ENCODE assay signal across 7 cellular contexts in genomic region chr4:8158710-8159521, GRCh38.
DNase-seq lines count a peak whose midpoint lies in the region; ATAC-seq and TF ChIP-seq lines count a peak whose summit lies in the region.

TSS of gene ABLIM2 (minus strand) at chr4:8158813. CDS start at chr4:8158689, 124 bp downstream.

- H3K4me3 ChIP-seq in astrocyte of the spinal cord (ENCODE audit: low read depth, low read length), result peak within 1 kb of the TSS; percentile 84

- DNase-seq in NCI-H2029 (lab: John Stamatoyannopoulos, UW) (peak; percentile 93), T-helper 9 cell (peak; percentile 98), astrocyte of the spinal cord (ENCODE audit: low read depth, low spot score) (peak; percentile 97), hypothalamus (lab: John Stamatoyannopoulos, UW) (peak; percentile 79 to 99 (median 96)), retina (peak; percentile 98)

- TF ChIP-seq CTCF in astrocyte of the spinal cord (IDR thresholded peaks at IDR 0.05; ENCODE audit: low read depth, low read length), result no peak

- in situ Hi-C loops in astrocyte of the spinal cord (cut with HindIII; ENCODE audit: low sequenced_read_pairs), result no loop called here

- ATAC-seq in GM18508 (IDR thresholded peaks at IDR 0.05; ENCODE audit: insufficient read depth, unreplicated experiment), result peak; percentile 95
- ATAC-seq in HG02981 (IDR thresholded peaks at IDR 0.05; ENCODE audit: unreplicated experiment), result peak; percentile 97

Comparison
In these comparisons a context has a peak if more than half of its experiments do, and no peak if none do; other contexts are left out.
1. Peak in every context shown above with its lines: DNase-seq, ATAC-seq and H3K4me3 ChIP-seq.